Comparison of ENCODE assay signal across 1 cellular context in the genomic region with DNA sequence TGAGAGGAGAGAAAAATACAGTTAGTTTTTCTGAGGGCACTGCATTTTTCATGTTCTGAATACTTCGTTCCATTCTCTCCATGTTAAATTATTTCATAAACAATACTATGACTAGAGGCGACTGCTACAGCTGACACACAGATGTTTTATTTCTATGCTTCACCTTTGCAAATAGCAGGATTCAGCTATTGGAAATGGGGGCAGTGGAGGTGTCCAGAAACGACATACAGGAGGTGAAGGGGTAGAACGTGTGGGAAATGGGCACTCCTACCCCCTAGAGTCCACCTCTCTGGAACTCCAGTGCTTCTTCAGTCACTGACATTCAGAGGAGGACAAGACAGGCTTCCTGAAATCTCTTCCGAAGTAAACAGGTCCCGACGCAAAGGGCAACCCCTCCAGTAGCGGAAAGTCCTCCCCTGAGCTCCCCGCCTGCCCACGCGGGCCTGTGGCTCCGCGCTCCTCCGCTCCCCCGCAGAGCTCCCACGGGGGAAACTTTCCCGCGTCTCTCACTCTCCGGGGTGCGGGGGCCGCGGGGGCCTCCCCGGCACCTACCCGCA.
TF ChIP-seq lines count a peak whose summit lies in the region.

No MANE protein-coding gene starts in this region.

TF ChIP-seq in HepG2, 621 proteins besides CTCF, POLR2A, EP300 and RAD21 (continued from another document and continues in another):
- TF ChIP-seq, protein P1, sequence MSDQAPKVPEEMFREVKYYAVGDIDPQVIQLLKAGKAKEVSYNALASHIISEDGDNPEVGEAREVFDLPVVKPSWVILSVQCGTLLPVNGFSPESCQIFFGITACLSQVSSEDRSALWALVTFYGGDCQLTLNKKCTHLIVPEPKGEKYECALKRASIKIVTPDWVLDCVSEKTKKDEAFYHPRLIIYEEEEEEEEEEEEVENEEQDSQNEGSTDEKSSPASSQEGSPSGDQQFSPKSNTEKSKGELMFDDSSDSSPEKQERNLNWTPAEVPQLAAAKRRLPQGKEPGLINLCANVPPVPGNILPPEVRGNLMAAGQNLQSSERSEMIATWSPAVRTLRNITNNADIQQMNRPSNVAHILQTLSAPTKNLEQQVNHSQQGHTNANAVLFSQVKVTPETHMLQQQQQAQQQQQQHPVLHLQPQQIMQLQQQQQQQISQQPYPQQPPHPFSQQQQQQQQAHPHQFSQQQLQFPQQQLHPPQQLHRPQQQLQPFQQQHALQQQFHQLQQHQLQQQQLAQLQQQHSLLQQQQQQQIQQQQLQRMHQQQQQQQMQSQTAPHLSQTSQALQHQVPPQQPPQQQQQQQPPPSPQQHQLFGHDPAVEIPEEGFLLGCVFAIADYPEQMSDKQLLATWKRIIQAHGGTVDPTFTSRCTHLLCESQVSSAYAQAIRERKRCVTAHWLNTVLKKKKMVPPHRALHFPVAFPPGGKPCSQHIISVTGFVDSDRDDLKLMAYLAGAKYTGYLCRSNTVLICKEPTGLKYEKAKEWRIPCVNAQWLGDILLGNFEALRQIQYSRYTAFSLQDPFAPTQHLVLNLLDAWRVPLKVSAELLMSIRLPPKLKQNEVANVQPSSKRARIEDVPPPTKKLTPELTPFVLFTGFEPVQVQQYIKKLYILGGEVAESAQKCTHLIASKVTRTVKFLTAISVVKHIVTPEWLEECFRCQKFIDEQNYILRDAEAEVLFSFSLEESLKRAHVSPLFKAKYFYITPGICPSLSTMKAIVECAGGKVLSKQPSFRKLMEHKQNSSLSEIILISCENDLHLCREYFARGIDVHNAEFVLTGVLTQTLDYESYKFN (CRISPR knock-in tag; conservative IDR thresholded peaks at IDR 0.05), result 0 out of 2 replicates have a peak, but pooled peaks have one; percentile 10
- no peak for TF ChIP-seq ZNF124 (CRISPR knock-in tag; IDR thresholded peaks at IDR 0.05)
- TF ChIP-seq, protein P2, sequence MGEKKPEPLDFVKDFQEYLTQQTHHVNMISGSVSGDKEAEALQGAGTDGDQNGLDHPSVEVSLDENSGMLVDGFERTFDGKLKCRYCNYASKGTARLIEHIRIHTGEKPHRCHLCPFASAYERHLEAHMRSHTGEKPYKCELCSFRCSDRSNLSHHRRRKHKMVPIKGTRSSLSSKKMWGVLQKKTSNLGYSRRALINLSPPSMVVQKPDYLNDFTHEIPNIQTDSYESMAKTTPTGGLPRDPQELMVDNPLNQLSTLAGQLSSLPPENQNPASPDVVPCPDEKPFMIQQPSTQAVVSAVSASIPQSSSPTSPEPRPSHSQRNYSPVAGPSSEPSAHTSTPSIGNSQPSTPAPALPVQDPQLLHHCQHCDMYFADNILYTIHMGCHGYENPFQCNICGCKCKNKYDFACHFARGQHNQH (CRISPR knock-in tag; IDR thresholded peaks at IDR 0.05), result no peak
- TF ChIP-seq MAFG (CRISPR knock-in tag; IDR thresholded peaks at IDR 0.05), result no peak
- TF ChIP-seq TBP (CRISPR knock-in tag; IDR thresholded peaks at IDR 0.05), result no peak
- no peak for TF ChIP-seq CCDC6 (CRISPR knock-in tag; IDR thresholded peaks at IDR 0.05)
- TF ChIP-seq, protein P3, sequence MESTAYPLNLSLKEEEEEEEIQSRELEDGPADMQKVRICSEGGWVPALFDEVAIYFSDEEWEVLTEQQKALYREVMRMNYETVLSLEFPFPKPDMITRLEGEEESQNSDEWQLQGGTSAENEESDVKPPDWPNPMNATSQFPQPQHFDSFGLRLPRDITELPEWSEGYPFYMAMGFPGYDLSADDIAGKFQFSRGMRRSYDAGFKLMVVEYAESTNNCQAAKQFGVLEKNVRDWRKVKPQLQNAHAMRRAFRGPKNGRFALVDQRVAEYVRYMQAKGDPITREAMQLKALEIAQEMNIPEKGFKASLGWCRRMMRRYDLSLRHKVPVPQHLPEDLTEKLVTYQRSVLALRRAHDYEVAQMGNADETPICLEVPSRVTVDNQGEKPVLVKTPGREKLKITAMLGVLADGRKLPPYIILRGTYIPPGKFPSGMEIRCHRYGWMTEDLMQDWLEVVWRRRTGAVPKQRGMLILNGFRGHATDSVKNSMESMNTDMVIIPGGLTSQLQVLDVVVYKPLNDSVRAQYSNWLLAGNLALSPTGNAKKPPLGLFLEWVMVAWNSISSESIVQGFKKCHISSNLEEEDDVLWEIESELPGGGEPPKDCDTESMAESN (CRISPR knock-in tag; conservative IDR thresholded peaks at IDR 0.05), result no peak
- TF ChIP-seq, protein P4, sequence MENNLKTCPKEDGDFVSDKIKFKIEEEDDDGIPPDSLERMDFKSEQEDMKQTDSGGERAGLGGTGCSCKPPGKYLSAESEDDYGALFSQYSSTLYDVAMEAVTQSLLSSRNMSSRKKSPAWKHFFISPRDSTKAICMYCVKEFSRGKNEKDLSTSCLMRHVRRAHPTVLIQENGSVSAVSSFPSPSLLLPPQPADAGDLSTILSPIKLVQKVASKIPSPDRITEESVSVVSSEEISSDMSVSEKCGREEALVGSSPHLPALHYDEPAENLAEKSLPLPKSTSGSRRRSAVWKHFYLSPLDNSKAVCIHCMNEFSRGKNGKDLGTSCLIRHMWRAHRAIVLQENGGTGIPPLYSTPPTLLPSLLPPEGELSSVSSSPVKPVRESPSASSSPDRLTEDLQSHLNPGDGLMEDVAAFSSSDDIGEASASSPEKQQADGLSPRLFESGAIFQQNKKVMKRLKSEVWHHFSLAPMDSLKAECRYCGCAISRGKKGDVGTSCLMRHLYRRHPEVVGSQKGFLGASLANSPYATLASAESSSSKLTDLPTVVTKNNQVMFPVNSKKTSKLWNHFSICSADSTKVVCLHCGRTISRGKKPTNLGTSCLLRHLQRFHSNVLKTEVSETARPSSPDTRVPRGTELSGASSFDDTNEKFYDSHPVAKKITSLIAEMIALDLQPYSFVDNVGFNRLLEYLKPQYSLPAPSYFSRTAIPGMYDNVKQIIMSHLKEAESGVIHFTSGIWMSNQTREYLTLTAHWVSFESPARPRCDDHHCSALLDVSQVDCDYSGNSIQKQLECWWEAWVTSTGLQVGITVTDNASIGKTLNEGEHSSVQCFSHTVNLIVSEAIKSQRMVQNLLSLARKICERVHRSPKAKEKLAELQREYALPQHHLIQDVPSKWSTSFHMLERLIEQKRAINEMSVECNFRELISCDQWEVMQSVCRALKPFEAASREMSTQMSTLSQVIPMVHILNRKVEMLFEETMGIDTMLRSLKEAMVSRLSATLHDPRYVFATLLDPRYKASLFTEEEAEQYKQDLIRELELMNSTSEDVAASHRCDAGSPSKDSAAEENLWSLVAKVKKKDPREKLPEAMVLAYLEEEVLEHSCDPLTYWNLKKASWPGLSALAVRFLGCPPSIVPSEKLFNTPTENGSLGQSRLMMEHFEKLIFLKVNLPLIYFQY (CRISPR knock-in tag; IDR thresholded peaks at IDR 0.05; ENCODE audit: borderline replicate concordance), result no peak
- TF ChIP-seq, protein P5, sequence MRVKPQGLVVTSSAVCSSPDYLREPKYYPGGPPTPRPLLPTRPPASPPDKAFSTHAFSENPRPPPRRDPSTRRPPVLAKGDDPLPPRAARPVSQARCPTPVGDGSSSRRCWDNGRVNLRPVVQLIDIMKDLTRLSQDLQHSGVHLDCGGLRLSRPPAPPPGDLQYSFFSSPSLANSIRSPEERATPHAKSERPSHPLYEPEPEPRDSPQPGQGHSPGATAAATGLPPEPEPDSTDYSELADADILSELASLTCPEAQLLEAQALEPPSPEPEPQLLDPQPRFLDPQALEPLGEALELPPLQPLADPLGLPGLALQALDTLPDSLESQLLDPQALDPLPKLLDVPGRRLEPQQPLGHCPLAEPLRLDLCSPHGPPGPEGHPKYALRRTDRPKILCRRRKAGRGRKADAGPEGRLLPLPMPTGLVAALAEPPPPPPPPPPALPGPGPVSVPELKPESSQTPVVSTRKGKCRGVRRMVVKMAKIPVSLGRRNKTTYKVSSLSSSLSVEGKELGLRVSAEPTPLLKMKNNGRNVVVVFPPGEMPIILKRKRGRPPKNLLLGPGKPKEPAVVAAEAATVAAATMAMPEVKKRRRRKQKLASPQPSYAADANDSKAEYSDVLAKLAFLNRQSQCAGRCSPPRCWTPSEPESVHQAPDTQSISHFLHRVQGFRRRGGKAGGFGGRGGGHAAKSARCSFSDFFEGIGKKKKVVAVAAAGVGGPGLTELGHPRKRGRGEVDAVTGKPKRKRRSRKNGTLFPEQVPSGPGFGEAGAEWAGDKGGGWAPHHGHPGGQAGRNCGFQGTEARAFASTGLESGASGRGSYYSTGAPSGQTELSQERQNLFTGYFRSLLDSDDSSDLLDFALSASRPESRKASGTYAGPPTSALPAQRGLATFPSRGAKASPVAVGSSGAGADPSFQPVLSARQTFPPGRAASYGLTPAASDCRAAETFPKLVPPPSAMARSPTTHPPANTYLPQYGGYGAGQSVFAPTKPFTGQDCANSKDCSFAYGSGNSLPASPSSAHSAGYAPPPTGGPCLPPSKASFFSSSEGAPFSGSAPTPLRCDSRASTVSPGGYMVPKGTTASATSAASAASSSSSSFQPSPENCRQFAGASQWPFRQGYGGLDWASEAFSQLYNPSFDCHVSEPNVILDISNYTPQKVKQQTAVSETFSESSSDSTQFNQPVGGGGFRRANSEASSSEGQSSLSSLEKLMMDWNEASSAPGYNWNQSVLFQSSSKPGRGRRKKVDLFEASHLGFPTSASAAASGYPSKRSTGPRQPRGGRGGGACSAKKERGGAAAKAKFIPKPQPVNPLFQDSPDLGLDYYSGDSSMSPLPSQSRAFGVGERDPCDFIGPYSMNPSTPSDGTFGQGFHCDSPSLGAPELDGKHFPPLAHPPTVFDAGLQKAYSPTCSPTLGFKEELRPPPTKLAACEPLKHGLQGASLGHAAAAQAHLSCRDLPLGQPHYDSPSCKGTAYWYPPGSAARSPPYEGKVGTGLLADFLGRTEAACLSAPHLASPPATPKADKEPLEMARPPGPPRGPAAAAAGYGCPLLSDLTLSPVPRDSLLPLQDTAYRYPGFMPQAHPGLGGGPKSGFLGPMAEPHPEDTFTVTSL (CRISPR knock-in tag; IDR thresholded peaks at IDR 0.05; ENCODE audit: borderline replicate concordance), result no peak
- TF ChIP-seq ZNF891 (CRISPR knock-in tag; IDR thresholded peaks at IDR 0.05), result peak; percentile 28; the same call in 1 of the 2 replicates
- no peak for TF ChIP-seq ZNF484 (CRISPR knock-in tag; IDR thresholded peaks at IDR 0.05; ENCODE audit: borderline replicate concordance, low read depth)
- no peak for TF ChIP-seq MZF1 (CRISPR knock-in tag; IDR thresholded peaks at IDR 0.05; ENCODE audit: borderline replicate concordance)
- TF ChIP-seq ZNF687 (CRISPR knock-in tag; IDR thresholded peaks at IDR 0.05), result no peak; the same call in 1 of the 2 replicates
- no peak for TF ChIP-seq KLF16 (CRISPR knock-in tag; IDR thresholded peaks at IDR 0.05)
- 0 out of 2 replicates have a peak, but pooled peaks have one; percentile 43 for TF ChIP-seq ZNF772 (CRISPR knock-in tag; IDR thresholded peaks at IDR 0.05)
- TF ChIP-seq PRMT3 (CRISPR knock-in tag; IDR thresholded peaks at IDR 0.05; ENCODE audit: borderline replicate concordance, low read depth), result no peak
- TF ChIP-seq ZNF550 (CRISPR knock-in tag; IDR thresholded peaks at IDR 0.05; ENCODE audit: borderline replicate concordance), result no peak
- TF ChIP-seq, protein P6, sequence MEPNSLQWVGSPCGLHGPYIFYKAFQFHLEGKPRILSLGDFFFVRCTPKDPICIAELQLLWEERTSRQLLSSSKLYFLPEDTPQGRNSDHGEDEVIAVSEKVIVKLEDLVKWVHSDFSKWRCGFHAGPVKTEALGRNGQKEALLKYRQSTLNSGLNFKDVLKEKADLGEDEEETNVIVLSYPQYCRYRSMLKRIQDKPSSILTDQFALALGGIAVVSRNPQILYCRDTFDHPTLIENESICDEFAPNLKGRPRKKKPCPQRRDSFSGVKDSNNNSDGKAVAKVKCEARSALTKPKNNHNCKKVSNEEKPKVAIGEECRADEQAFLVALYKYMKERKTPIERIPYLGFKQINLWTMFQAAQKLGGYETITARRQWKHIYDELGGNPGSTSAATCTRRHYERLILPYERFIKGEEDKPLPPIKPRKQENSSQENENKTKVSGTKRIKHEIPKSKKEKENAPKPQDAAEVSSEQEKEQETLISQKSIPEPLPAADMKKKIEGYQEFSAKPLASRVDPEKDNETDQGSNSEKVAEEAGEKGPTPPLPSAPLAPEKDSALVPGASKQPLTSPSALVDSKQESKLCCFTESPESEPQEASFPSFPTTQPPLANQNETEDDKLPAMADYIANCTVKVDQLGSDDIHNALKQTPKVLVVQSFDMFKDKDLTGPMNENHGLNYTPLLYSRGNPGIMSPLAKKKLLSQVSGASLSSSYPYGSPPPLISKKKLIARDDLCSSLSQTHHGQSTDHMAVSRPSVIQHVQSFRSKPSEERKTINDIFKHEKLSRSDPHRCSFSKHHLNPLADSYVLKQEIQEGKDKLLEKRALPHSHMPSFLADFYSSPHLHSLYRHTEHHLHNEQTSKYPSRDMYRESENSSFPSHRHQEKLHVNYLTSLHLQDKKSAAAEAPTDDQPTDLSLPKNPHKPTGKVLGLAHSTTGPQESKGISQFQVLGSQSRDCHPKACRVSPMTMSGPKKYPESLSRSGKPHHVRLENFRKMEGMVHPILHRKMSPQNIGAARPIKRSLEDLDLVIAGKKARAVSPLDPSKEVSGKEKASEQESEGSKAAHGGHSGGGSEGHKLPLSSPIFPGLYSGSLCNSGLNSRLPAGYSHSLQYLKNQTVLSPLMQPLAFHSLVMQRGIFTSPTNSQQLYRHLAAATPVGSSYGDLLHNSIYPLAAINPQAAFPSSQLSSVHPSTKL (CRISPR knock-in tag; IDR thresholded peaks at IDR 0.05), result peak; percentile 8; the same call in 1 of the 2 replicates
- TF ChIP-seq, protein P7, sequence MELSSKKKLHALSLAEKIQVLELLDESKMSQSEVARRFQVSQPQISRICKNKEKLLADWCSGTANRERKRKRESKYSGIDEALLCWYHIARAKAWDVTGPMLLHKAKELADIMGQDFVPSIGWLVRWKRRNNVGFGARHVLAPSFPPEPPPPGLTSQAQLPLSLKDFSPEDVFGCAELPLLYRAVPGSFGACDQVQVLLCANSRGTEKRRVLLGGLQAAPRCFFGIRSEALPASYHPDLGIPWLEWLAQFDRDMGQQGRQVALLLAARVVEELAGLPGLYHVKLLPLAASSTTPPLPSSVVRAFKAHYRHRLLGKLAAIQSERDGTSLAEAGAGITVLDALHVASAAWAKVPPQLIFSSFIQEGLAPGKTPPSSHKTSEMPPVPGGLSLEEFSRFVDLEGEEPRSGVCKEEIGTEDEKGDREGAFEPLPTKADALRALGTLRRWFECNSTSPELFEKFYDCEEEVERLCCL (CRISPR knock-in tag; IDR thresholded peaks at IDR 0.05; ENCODE audit: borderline replicate concordance), result peak; percentile 28; the same call in 1 of the 2 replicates
- peak; percentile 65 for TF ChIP-seq ZNF263 (CRISPR knock-in tag; IDR thresholded peaks at IDR 0.05)
